12 cellular contexts compared by ENCODE assay signal in the genomic region with DNA sequence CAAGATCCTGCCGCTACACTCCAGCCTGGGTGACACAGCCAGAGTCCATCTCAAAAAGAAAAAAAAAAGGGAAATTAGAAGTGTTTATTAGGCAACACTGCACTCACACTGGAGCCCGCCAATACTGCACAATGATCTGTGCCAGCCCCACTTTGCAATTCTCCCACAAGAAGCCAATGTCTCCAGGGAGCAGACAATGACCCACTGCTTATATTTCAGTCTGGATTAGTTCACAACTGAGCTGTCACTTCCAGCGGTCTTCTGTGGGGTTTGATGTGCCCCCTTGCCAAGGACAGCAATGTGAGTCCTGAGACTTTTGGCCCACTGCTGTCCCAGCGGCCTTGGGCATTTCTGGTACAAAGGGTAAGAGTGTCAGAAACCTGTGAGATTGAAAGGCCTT.
"Had no signal": no experiment of that assay in that cellular context is flagged by ENCODE, and none has a peak within 500 bp of the region (broad histone marks: within the 10 kb centered on the region; RNA-seq: fewer than 3 reads in every experiment).

No MANE protein-coding gene starts in this region.

- H3K4me3 Mint-ChIP-seq: activated naive CD4-positive, alpha-beta T cell treated with anti-CD3 and anti-CD28 coated beads, Interleukin-2, amount 50 U/mL, for 24 hours; mesothelial cell of epicardium; stimulated activated effector memory CD8-positive, alpha-beta T cell treated with anti-CD3 and anti-CD28 coated beads, Interleukin-12 subunit alpha, Interleukin-12 subunit beta, amount 100 ng/mL, for 72 hours had no signal

- H3K4me1 ChIP-seq: foreskin keratinocyte, uterus had no signal

- H3K27me3 Mint-ChIP-seq: activated naive CD4-positive, alpha-beta T cell treated with anti-CD3 and anti-CD28 coated beads, Interleukin-2, amount 50 U/mL, for 24 hours had no signal

- H3K36me3 Mint-ChIP-seq: activated naive CD4-positive, alpha-beta T cell treated with anti-CD3 and anti-CD28 coated beads, Interleukin-2, amount 50 U/mL, for 24 hours; mesothelial cell of epicardium; stimulated activated effector memory CD8-positive, alpha-beta T cell treated with anti-CD3 and anti-CD28 coated beads, Interleukin-12 subunit alpha, Interleukin-12 subunit beta, amount 100 ng/mL, for 72 hours had no signal

- H3K9me3 Mint-ChIP-seq: activated naive CD4-positive, alpha-beta T cell treated with anti-CD3 and anti-CD28 coated beads, Interleukin-2, amount 50 U/mL, for 24 hours; mesothelial cell of epicardium; stimulated activated effector memory CD8-positive, alpha-beta T cell treated with anti-CD3 and anti-CD28 coated beads, Interleukin-12 subunit alpha, Interleukin-12 subunit beta, amount 100 ng/mL, for 72 hours had no signal

- H3K36me3 ChIP-seq: cardiac muscle cell, heart left ventricle, lower lobe of right lung, thyroid gland, uterus had no signal

- ATAC-seq: activated CD4-positive, CD25-positive, alpha-beta regulatory T cell treated with anti-CD3 and anti-CD28 coated beads, Interleukin-2, amount 50 U/mL, for 24 hours; foreskin keratinocyte; heart left ventricle; lower lobe of right lung; stimulated activated effector memory CD8-positive, alpha-beta T cell treated with anti-CD3 and anti-CD28 coated beads, Interleukin-12 subunit alpha, Interleukin-12 subunit beta, amount 100 ng/mL, for 72 hours had no signal

- H3K27ac ChIP-seq: cardiac muscle cell, coronary artery, foreskin keratinocyte, heart left ventricle, lower lobe of right lung, thyroid gland, uterus had no signal

- H3K4me3 ChIP-seq: cardiac muscle cell, coronary artery, heart left ventricle, lower lobe of right lung, thyroid gland, uterus had no signal

- H3K9me3 ChIP-seq: heart left ventricle, lower lobe of right lung, thyroid gland, uterus had no signal

- DNase-seq: effector CD4-positive, alpha-beta T cell; foreskin keratinocyte; heart left ventricle; lower lobe of right lung; uterus had no signal

- H3K27ac Mint-ChIP-seq: activated naive CD4-positive, alpha-beta T cell treated with anti-CD3 and anti-CD28 coated beads, Interleukin-2, amount 50 U/mL, for 24 hours; mesothelial cell of epicardium; stimulated activated effector memory CD8-positive, alpha-beta T cell treated with anti-CD3 and anti-CD28 coated beads, Interleukin-12 subunit alpha, Interleukin-12 subunit beta, amount 100 ng/mL, for 72 hours had no signal

- H3K27me3 ChIP-seq: cardiac muscle cell, foreskin keratinocyte, heart left ventricle, thyroid gland, uterus had no signal
